27 cellular contexts compared by ENCODE assay signal in the genomic region with DNA sequence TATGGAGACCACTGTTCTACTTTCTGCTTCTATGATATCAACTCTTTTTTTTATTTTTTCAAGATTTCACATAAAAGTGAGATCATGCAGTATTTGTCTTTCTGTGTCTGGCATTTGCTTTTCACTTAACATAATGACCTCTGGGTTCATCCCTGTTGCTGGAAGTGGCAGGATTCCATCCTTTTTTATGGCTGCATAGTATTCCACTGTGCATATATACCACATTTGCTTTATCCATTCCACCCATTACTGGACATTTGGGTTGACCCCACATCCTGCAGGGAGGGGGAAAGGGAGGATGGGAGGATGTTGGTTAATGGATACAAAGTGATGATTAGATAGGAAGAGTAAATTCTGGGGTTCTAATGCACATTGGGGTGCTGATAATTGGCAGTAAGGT.
"Had no signal": no experiment of that assay in that cellular context is flagged by ENCODE, and none has a peak within 500 bp of the region (broad histone marks: within the 10 kb centered on the region; RNA-seq: fewer than 3 reads in every experiment).

No MANE protein-coding gene starts in this region.

- H3K27me3 ChIP-seq: esophagus squamous epithelium, gastrocnemius medialis, left lung had no signal

- FAIRE-seq: colon, endometrium, islet of Langerhans, keratinocyte had no signal

- ATAC-seq: effector memory CD8-positive, alpha-beta T cell; esophagus mucosa; gastrocnemius medialis; heart right ventricle; left cardiac atrium; left lung; left ventricle myocardium superior; lower lobe of right lung; mucosa of descending colon had no signal

- H3K36me3 ChIP-seq: esophagus squamous epithelium, gastrocnemius medialis, heart right ventricle, left lung, lower lobe of right lung had no signal

- DNase-seq: cortex of kidney; effector CD8-positive, alpha-beta T cell; effector memory CD8-positive, alpha-beta T cell; endodermal cell; erythroblast; esophagus squamous epithelium; foreskin fibroblast; foreskin melanocyte; gastrocnemius medialis; glutamatergic neuron; head of caudate nucleus; heart right ventricle; hippocampal formation; left cardiac atrium; left lung; left ventricle myocardium superior; lower lobe of right lung; mesenchymal stem cell; mucosa of descending colon had no signal

- H3K4me1 ChIP-seq: esophagus squamous epithelium, gastrocnemius medialis, heart right ventricle, left lung, lower lobe of right lung had no signal

- H3K27ac Mint-ChIP-seq: dendritic cell treated with granulocyte-macrophage colony-stimulating factor and Interleukin-4, amounts not matched to agents 40 ng/mL and 50 ng/mL, for 4 days; effector memory CD8-positive, alpha-beta T cell; endodermal cell; mesothelial cell of epicardium had no signal

- H3K27me3 Mint-ChIP-seq: dendritic cell treated with granulocyte-macrophage colony-stimulating factor and Interleukin-4, amounts not matched to agents 40 ng/mL and 50 ng/mL, for 4 days had no signal

- H3K4me3 Mint-ChIP-seq: dendritic cell treated with granulocyte-macrophage colony-stimulating factor and Interleukin-4, amounts not matched to agents 40 ng/mL and 50 ng/mL, for 4 days; effector memory CD8-positive, alpha-beta T cell; endodermal cell; mesothelial cell of epicardium had no signal

- H3K4me1 Mint-ChIP-seq: endodermal cell, mesothelial cell of epicardium had no signal

- H3K4me3 ChIP-seq: esophagus squamous epithelium, gastrocnemius medialis, heart right ventricle, left lung, lower lobe of right lung, mucosa of descending colon had no signal

- H3K9me3 ChIP-seq: esophagus squamous epithelium, gastrocnemius medialis, mucosa of descending colon had no signal

- H3K36me3 Mint-ChIP-seq: mesothelial cell of epicardium had no signal

- H3K27ac ChIP-seq: epithelial cell of prostate, esophagus squamous epithelium, gastrocnemius medialis, heart right ventricle, left lung, lower lobe of right lung had no signal

- H3K9me3 Mint-ChIP-seq: dendritic cell treated with granulocyte-macrophage colony-stimulating factor and Interleukin-4, amounts not matched to agents 40 ng/mL and 50 ng/mL, for 4 days had no signal
